ENCODE assay signal across 20 cellular contexts in genomic region chr1:227197064-227197463, GRCh38.
DNase-seq lines count a peak whose midpoint lies in the region; ATAC-seq, FAIRE-seq and TF ChIP-seq lines count a peak whose summit lies in the region.
"Had no signal": no experiment of that assay in that cellular context is flagged by ENCODE, and none has a peak within 500 bp of the region (broad histone marks: within the 10 kb centered on the region; RNA-seq: fewer than 3 reads in every experiment).

No MANE protein-coding gene starts in this region.

- TF ChIP-seq EP300 in A549 (IDR thresholded peaks at IDR 0.05): no peak

- H3K4me2 ChIP-seq in A549 (no peak overlapping the region), hepatocyte (no peak overlapping the region)

- CTCF ChIA-PET in A549 (lab: Yijun Ruan, JAX): no interaction called here

- H3K4me1 ChIP-seq in A549 (peaks cover 11% of the 10 kb centered on the region; the same call in 2 of the 3 replicates), hepatocyte (ENCODE audit: insufficient read depth) (no peaks in the 10 kb centered on the region)
- H3K4me1 ChIP-seq: HAP-1 had no signal

- H3K27ac ChIP-seq in A549 (no peak overlapping the region), hepatocyte (no peak overlapping the region)

- no peak overlapping the region for H2AFZ ChIP-seq in hepatocyte

- DNase-seq in A549 (ENCODE audit: low read depth in 1 of 2, low spot score in 1 of 2) (no peak), frontal cortex (ENCODE audit: low spot score in 2 of 2) (no peak), glutamatergic neuron (no peak), hepatocyte (ENCODE audit: low spot score) (no peak)
- DNase-seq: 8988T; C1 segment of cervical spinal cord; Calu3; CD4-positive, alpha-beta memory T cell; COR-L47; DMS153; DND-41; GDM1; GOT3; HFFc6 had no signal

- H3K9me3 ChIP-seq in A549 (no peaks in the 10 kb centered on the region), hepatocyte (ENCODE audit: low read depth) (no peaks in the 10 kb centered on the region)
- H3K9me3 ChIP-seq: HAP-1 had no signal

- FAIRE-seq in A549 (lab: Jason Lieb, UNC) (no peak), G401.6 (lab: Jason Lieb, UNC) (peak; percentile 50), frontal cortex (lab: Jason Lieb, UNC) (peak; percentile 15)
- FAIRE-seq: GM12878, GM19239, H54 had no signal

- H3K4me3 ChIP-seq in A549 (no peak overlapping the region), hepatocyte (no peak overlapping the region)
- H3K4me3 ChIP-seq: GM12878, HAP-1 had no signal

- ATAC-seq in A549: no peak
- no peak for ATAC-seq in GM19395 (IDR thresholded peaks at IDR 0.05; ENCODE audit: unreplicated experiment)
- ATAC-seq: GM12878 had no signal

- H3K9me3 Mint-ChIP-seq in glutamatergic neuron (ENCODE audit: unreplicated experiment): no peaks in the 10 kb centered on the region
- H3K9me3 Mint-ChIP-seq: CD4-positive, alpha-beta memory T cell; HFFc6 had no signal

- POLR2A ChIA-PET in A549 (lab: Yijun Ruan, JAX): no interaction called here

- no peaks in the 10 kb centered on the region for H3K9me2 ChIP-seq in hepatocyte (replicated peaks; ENCODE audit: insufficient read depth)

- H3K27me3 Mint-ChIP-seq in glutamatergic neuron (ENCODE audit: unreplicated experiment): peaks cover 1% of the 10 kb centered on the region

- TF ChIP-seq POLR2A in A549 (IDR thresholded peaks at IDR 0.05; ENCODE audit: low read length): no peak

- peaks cover 3% of the 10 kb centered on the region for H3K79me2 ChIP-seq in hepatocyte

- no peak overlapping the region for H3K4me3 Mint-ChIP-seq in glutamatergic neuron (ENCODE audit: unreplicated experiment)
- H3K4me3 Mint-ChIP-seq: CD4-positive, alpha-beta memory T cell; HFFc6 had no signal

- no peaks in the 10 kb centered on the region for H3K36me3 ChIP-seq in hepatocyte (replicated peaks; ENCODE audit: insufficient read depth, low read depth)

- WGBS in A549 (ENCODE audit: missing lambda C conversion rate): 87% methylated on average over 2 of the region's 2 CpGs
- 96% methylated on average over 2 of the region's 2 CpGs for WGBS in hepatocyte (ENCODE audit: low lambda C conversion rate, missing lambda C conversion rate)

- H4K20me1 ChIP-seq in hepatocyte (ENCODE audit: insufficient read depth, poor library complexity, severe bottlenecking): no peaks in the 10 kb centered on the region

- H3K27ac Mint-ChIP-seq in glutamatergic neuron (ENCODE audit: unreplicated experiment): no peak overlapping the region
- H3K27ac Mint-ChIP-seq: CD4-positive, alpha-beta memory T cell; HFFc6 had no signal

- TF ChIP-seq CTCF in A549 (IDR thresholded peaks at IDR 0.05): no peak
- no peak for TF ChIP-seq CTCF in glutamatergic neuron (IDR thresholded peaks at IDR 0.05; ENCODE audit: partially characterized antibody, unreplicated experiment)
- TF ChIP-seq CTCF in hepatocyte (IDR thresholded peaks at IDR 0.05; ENCODE audit: poor library complexity): no peak

- H3K4me1 Mint-ChIP-seq in glutamatergic neuron (ENCODE audit: low read depth, unreplicated experiment): peaks cover 2% of the 10 kb centered on the region

- no peaks in the 10 kb centered on the region for H3K27me3 ChIP-seq in hepatocyte

- TF ChIP-seq RAD21 in A549 (conservative IDR thresholded peaks at IDR 0.05 in 1 of 2, IDR thresholded peaks at IDR 0.05 in 1 of 2): no peak

- no peaks in the 10 kb centered on the region for H3K36me3 Mint-ChIP-seq in glutamatergic neuron (ENCODE audit: unreplicated experiment)
- H3K36me3 Mint-ChIP-seq: CD4-positive, alpha-beta memory T cell had no signal

TF ChIP-seq in A549, 52 proteins besides CTCF, POLR2A, EP300 and RAD21:
- TF ChIP-seq ZFP36 (IDR thresholded peaks at IDR 0.05; ENCODE audit: borderline replicate concordance, partially characterized antibody) (no peak), MAZ (IDR thresholded peaks at IDR 0.05; ENCODE audit: borderline replicate concordance, low read depth, low read length) (no peak), MAX (IDR thresholded peaks at IDR 0.05) (no peak), MAFK (IDR thresholded peaks at IDR 0.05; ENCODE audit: partially characterized antibody) (peak; percentile 51), JUN (IDR thresholded peaks at IDR 0.05) (no peak)
